1 cellular context compared by ENCODE assay signal in the genomic region with DNA sequence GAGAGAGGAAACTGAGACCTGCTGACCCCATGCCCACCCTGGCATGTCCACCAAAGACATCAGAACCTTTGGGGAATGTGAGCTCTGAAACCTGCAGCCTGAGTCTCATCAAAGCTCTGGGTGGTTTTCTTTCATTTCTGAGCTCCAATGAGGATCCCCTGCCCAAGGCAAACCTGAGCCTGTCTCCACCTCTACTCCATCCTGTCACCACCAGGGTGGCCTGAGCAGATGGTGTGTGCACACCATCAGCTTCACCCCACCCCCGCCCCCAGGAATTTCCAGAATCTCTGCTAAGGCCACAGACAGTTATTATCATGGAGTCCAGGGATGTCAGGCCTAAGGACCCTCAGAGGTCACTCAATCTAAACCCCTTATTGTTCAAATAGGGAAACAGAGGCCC.
TF ChIP-seq lines count a peak whose summit lies in the region.

No MANE protein-coding gene starts in this region.

TF ChIP-seq in HCT116, 20 proteins besides CTCF, POLR2A, EP300 and RAD21:
- TF ChIP-seq, protein P1, sequence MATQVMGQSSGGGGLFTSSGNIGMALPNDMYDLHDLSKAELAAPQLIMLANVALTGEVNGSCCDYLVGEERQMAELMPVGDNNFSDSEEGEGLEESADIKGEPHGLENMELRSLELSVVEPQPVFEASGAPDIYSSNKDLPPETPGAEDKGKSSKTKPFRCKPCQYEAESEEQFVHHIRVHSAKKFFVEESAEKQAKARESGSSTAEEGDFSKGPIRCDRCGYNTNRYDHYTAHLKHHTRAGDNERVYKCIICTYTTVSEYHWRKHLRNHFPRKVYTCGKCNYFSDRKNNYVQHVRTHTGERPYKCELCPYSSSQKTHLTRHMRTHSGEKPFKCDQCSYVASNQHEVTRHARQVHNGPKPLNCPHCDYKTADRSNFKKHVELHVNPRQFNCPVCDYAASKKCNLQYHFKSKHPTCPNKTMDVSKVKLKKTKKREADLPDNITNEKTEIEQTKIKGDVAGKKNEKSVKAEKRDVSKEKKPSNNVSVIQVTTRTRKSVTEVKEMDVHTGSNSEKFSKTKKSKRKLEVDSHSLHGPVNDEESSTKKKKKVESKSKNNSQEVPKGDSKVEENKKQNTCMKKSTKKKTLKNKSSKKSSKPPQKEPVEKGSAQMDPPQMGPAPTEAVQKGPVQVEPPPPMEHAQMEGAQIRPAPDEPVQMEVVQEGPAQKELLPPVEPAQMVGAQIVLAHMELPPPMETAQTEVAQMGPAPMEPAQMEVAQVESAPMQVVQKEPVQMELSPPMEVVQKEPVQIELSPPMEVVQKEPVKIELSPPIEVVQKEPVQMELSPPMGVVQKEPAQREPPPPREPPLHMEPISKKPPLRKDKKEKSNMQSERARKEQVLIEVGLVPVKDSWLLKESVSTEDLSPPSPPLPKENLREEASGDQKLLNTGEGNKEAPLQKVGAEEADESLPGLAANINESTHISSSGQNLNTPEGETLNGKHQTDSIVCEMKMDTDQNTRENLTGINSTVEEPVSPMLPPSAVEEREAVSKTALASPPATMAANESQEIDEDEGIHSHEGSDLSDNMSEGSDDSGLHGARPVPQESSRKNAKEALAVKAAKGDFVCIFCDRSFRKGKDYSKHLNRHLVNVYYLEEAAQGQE (IDR thresholded peaks at IDR 0.05; ENCODE audit: low read depth), result no peak
- TF ChIP-seq SRF (IDR thresholded peaks at IDR 0.05; ENCODE audit: low read depth), result no peak
- no peak for TF ChIP-seq SP1 (IDR thresholded peaks at IDR 0.05; ENCODE audit: low read depth)
- TF ChIP-seq CEBPB (IDR thresholded peaks at IDR 0.05; ENCODE audit: low read depth), result no peak
- TF ChIP-seq ZFX (IDR thresholded peaks at IDR 0.05), result no peak
- no peak for TF ChIP-seq EZH2phosphoT487 (IDR thresholded peaks at IDR 0.05; ENCODE audit: borderline replicate concordance)
- TF ChIP-seq POLR2AphosphoS5 (IDR thresholded peaks at IDR 0.05; ENCODE audit: low read depth, low read length), result no peak
- TF ChIP-seq, protein P2, sequence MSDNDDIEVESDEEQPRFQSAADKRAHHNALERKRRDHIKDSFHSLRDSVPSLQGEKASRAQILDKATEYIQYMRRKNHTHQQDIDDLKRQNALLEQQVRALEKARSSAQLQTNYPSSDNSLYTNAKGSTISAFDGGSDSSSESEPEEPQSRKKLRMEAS (IDR thresholded peaks at IDR 0.05), result no peak
- TF ChIP-seq FOSL1 (IDR thresholded peaks at IDR 0.05; ENCODE audit: low read depth), result no peak
- no peak for TF ChIP-seq EGR1 (IDR thresholded peaks at IDR 0.05; ENCODE audit: low read depth)
- no peak for TF ChIP-seq JUND (IDR thresholded peaks at IDR 0.05)
- TF ChIP-seq ZNF274 (IDR thresholded peaks at IDR 0.05; ENCODE audit: low read depth, low read length), result no peak
- TF ChIP-seq, protein P3, sequence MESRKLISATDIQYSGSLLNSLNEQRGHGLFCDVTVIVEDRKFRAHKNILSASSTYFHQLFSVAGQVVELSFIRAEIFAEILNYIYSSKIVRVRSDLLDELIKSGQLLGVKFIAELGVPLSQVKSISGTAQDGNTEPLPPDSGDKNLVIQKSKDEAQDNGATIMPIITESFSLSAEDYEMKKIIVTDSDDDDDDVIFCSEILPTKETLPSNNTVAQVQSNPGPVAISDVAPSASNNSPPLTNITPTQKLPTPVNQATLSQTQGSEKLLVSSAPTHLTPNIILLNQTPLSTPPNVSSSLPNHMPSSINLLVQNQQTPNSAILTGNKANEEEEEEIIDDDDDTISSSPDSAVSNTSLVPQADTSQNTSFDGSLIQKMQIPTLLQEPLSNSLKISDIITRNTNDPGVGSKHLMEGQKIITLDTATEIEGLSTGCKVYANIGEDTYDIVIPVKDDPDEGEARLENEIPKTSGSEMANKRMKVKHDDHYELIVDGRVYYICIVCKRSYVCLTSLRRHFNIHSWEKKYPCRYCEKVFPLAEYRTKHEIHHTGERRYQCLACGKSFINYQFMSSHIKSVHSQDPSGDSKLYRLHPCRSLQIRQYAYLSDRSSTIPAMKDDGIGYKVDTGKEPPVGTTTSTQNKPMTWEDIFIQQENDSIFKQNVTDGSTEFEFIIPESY (IDR thresholded peaks at IDR 0.05; ENCODE audit: extremely low read depth, insufficient replicate concordance, low read length), result no peak
- TF ChIP-seq, protein P4, sequence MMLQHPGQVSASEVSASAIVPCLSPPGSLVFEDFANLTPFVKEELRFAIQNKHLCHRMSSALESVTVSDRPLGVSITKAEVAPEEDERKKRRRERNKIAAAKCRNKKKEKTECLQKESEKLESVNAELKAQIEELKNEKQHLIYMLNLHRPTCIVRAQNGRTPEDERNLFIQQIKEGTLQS (IDR thresholded peaks at IDR 0.05), result no peak
- TF ChIP-seq YY1 (IDR thresholded peaks at IDR 0.05; ENCODE audit: extremely low read depth, insufficient replicate concordance, low read depth, low read length), result no peak
- TF ChIP-seq ELF1 (IDR thresholded peaks at IDR 0.05; ENCODE audit: borderline replicate concordance, low read depth), result no peak
- TF ChIP-seq TCF7L2 (IDR thresholded peaks at IDR 0.05; ENCODE audit: borderline replicate concordance, extremely low read depth, insufficient read depth, insufficient read length), result no peak
- no peak for TF ChIP-seq SIN3A (IDR thresholded peaks at IDR 0.05; ENCODE audit: low read depth)
- no peak for TF ChIP-seq EZH2 (IDR thresholded peaks at IDR 0.05)
- TF ChIP-seq CBX3 (IDR thresholded peaks at IDR 0.05; ENCODE audit: low read depth), result no peak
TF ChIP-seq in HCT116: peak in this region for 0.
